Comparison of ENCODE assay signal across 20 cellular contexts in genomic region chr21:34859976-34860653, GRCh38.
DNase-seq lines count a peak whose midpoint lies in the region; ATAC-seq and TF ChIP-seq lines count a peak whose summit lies in the region.
"Had no signal": no experiment of that assay in that cellular context is flagged by ENCODE, and none has a peak within 500 bp of the region (broad histone marks: within the 10 kb centered on the region; RNA-seq: fewer than 3 reads in every experiment).

No MANE protein-coding gene starts in this region.

- H3K79me2 ChIP-seq in osteoblast (ENCODE audit: insufficient read depth, low read length) = peaks cover 96% of the 10 kb centered on the region

- H3K27ac Mint-ChIP-seq in activated T-cell treated with anti-CD3 and anti-CD28 coated beads, Interleukin-2, amount 50 U/mL, for 72 hours = peak overlapping the region; percentile 25
- peak overlapping the region in 2 of 3 donors; percentile 48 to 82 for H3K27ac Mint-ChIP-seq in CD4-positive, CD25-positive, alpha-beta regulatory T cell
- H3K27ac Mint-ChIP-seq in T-helper 17 cell = peak overlapping the region; percentile 8
- H3K27ac Mint-ChIP-seq: CD14-positive monocyte had no signal

- peaks cover 87% of the 10 kb centered on the region for H3K36me3 ChIP-seq in CD4-positive, CD25-positive, alpha-beta regulatory T cell (ENCODE audit: control insufficient read depth, insufficient read depth, low read length)
- H3K36me3 ChIP-seq in osteoblast (ENCODE audit: insufficient read depth, low read length) = peaks cover 95% of the 10 kb centered on the region

- peaks cover 4% of the 10 kb centered on the region for H3K4me1 ChIP-seq in CD4-positive, CD25-positive, alpha-beta regulatory T cell (ENCODE audit: control insufficient read depth, insufficient read depth, low read length, poor library complexity, severe bottlenecking)
- peaks cover under 1% of the 10 kb centered on the region for H3K4me1 ChIP-seq in osteoblast (ENCODE audit: insufficient read depth, low read length)

- peaks cover 16 to 31% of the 10 kb centered on the region in 2 donors for H3K36me3 Mint-ChIP-seq in activated T-cell treated with anti-CD3 and anti-CD28 coated beads, Interleukin-2, amount 50 U/mL, for 72 hours (ENCODE audit: insufficient read depth in 2 of 2)
- peaks cover 70% of the 10 kb centered on the region for H3K36me3 Mint-ChIP-seq in CD4-positive, CD25-positive, alpha-beta regulatory T cell
- H3K36me3 Mint-ChIP-seq in T-helper 17 cell (ENCODE audit: low read depth) = peaks cover 4% of the 10 kb centered on the region

- H3K9me3 ChIP-seq in CD4-positive, CD25-positive, alpha-beta regulatory T cell (ENCODE audit: control insufficient read depth in 2 of 2, low read length in 2 of 2) = no peaks in the 10 kb centered on the region
- H3K9me3 ChIP-seq in T-helper 17 cell (ENCODE audit: control insufficient read depth, low read length, poor library complexity, severe bottlenecking) = no peaks in the 10 kb centered on the region
- H3K9me3 ChIP-seq in osteoblast (ENCODE audit: low read depth, low read length) = no peaks in the 10 kb centered on the region

- no peaks in the 10 kb centered on the region for H3K27me3 Mint-ChIP-seq in activated T-cell treated with anti-CD3 and anti-CD28 coated beads, Interleukin-2, amount 50 U/mL, for 72 hours (ENCODE audit: low read depth)
- H3K27me3 Mint-ChIP-seq in CD4-positive, CD25-positive, alpha-beta regulatory T cell = no peaks in the 10 kb centered on the region
- H3K27me3 Mint-ChIP-seq in T-helper 17 cell = no peaks in the 10 kb centered on the region

- no peaks in the 10 kb centered on the region for H3K9me3 Mint-ChIP-seq in activated T-cell treated with anti-CD3 and anti-CD28 coated beads, Interleukin-2, amount 50 U/mL, for 72 hours
- no peaks in the 10 kb centered on the region for H3K9me3 Mint-ChIP-seq in CD4-positive, CD25-positive, alpha-beta regulatory T cell

- H3K4me1 Mint-ChIP-seq in activated T-cell treated with anti-CD3 and anti-CD28 coated beads, Interleukin-2, amount 50 U/mL, for 72 hours (ENCODE audit: low read depth) = peaks cover 34% of the 10 kb centered on the region
- peaks cover 20 to 25% (median 20%) of the 10 kb centered on the region in 4 donors for H3K4me1 Mint-ChIP-seq in CD4-positive, CD25-positive, alpha-beta regulatory T cell
- H3K4me1 Mint-ChIP-seq in T-helper 17 cell = peaks cover 3% of the 10 kb centered on the region

- no peak overlapping the region for H2AFZ ChIP-seq in osteoblast (ENCODE audit: low read length)

- DNase-seq in activated T-cell treated with anti-CD3 and anti-CD28 coated beads, Interleukin-2, amount 50 U/mL, for 72 hours = no peak
- no peak for DNase-seq in activated T-cell treated with anti-CD3 and anti-CD28 coated beads for 4 hours
- DNase-seq in CD4-positive, CD25-positive, alpha-beta regulatory T cell = no peak
- DNase-seq in T-helper 17 cell = no peak
- no peak for DNase-seq in osteoblast (ENCODE audit: insufficient read length, low spot score, missing footprints)
- DNase-seq: ACHN; AML-193; COR-L47; NCI-H1436; NCI-H2029; NCI-H2171; NCI-H446; NCI-H69; NK-92 treated with Interleukin-12 subunit alpha and Interleukin-12 subunit beta, amount 100 ng/mL, for 24 hours; OCI-M1; SHP77 treated with DMSO at 0.1 percent for 48 hours had no signal

- H3K27me3 ChIP-seq in CD4-positive, CD25-positive, alpha-beta regulatory T cell (ENCODE audit: control insufficient read depth, insufficient read depth, low read length) = no peaks in the 10 kb centered on the region
- no peaks in the 10 kb centered on the region for H3K27me3 ChIP-seq in osteoblast (ENCODE audit: insufficient read depth, low read length)

- no peak overlapping the region for H3K27ac ChIP-seq in CD4-positive, CD25-positive, alpha-beta regulatory T cell (ENCODE audit: insufficient read depth, low read length, poor library complexity, severe bottlenecking)
- peak overlapping the region; percentile 33 for H3K27ac ChIP-seq in osteoblast (ENCODE audit: low read depth, low read length)
- H3K27ac ChIP-seq: HL-60 had no signal

- H3K4me2 ChIP-seq in osteoblast (ENCODE audit: insufficient read depth, low read length) = no peak overlapping the region

- TF ChIP-seq CTCF in osteoblast (IDR thresholded peaks at IDR 0.05; ENCODE audit: extremely low read depth, low read depth, low read length) = no peak

- no peak overlapping the region for H3K4me3 ChIP-seq in CD4-positive, CD25-positive, alpha-beta regulatory T cell (ENCODE audit: low read depth, low read length)
- no peak overlapping the region for H3K4me3 ChIP-seq in osteoblast (ENCODE audit: insufficient read depth, low read length)

- peaks cover 83% of the 10 kb centered on the region for H4K20me1 ChIP-seq in osteoblast (ENCODE audit: insufficient read depth, low read length)

- ATAC-seq in activated T-cell treated with anti-CD3 and anti-CD28 coated beads, Interleukin-2, amount 50 U/mL, for 72 hours (replicated peaks in 1 of 2) = no peak
- no peak for ATAC-seq in CD4-positive, CD25-positive, alpha-beta regulatory T cell (ENCODE audit: low read depth in 2 of 2)
- ATAC-seq in T-helper 17 cell (no peak), GM19395 (IDR thresholded peaks at IDR 0.05; ENCODE audit: unreplicated experiment) (no peak), HG03135 (IDR thresholded peaks at IDR 0.05; ENCODE audit: unreplicated experiment) (no peak)

- no peak overlapping the region for H3K4me3 Mint-ChIP-seq in activated T-cell treated with anti-CD3 and anti-CD28 coated beads, Interleukin-2, amount 50 U/mL, for 72 hours
- H3K4me3 Mint-ChIP-seq in CD4-positive, CD25-positive, alpha-beta regulatory T cell = no peak overlapping the region
- H3K4me3 Mint-ChIP-seq in T-helper 17 cell = no peak overlapping the region
- H3K4me3 Mint-ChIP-seq: CD14-positive monocyte had no signal

Comparison
In these comparisons a context has a peak if more than half of its experiments do, and no peak if none do; other contexts are left out.
1. H3K27ac Mint-ChIP-seq: peak in every context shown above with its lines; median percentile 65 in CD4-positive, CD25-positive, alpha-beta regulatory T cell; 25 in activated T-cell treated with anti-CD3 and anti-CD28 coated beads, Interleukin-2, amount 50 U/mL, for 72 hours; 8 in T-helper 17 cell.